ENCODE assay signal across 9 cellular contexts in genomic region chr3:108564564-108564963, GRCh38. TPM values are rescaled to one million over a fixed set of nuclear protein-coding genes. Genes with fewer than 3 reads are reported as not detected.
"Had no signal": no experiment of that assay in that cellular context is flagged by ENCODE, and none has a peak within 500 bp of the region (broad histone marks: within the 10 kb centered on the region; RNA-seq: fewer than 3 reads in every experiment).

No MANE protein-coding gene starts in this region.

- H3K27me3 Mint-ChIP-seq: stimulated activated memory B cell treated with anti-CD40 and anti-IgM and Interleukin-4, amounts not matched to agents 10 μg/mL and 1 μg/mL and 100 μg/mL, for 72 hours; type B pancreatic cell had no signal

- DNase-seq: activated CD4-positive, CD25-positive, alpha-beta regulatory T cell; activated effector memory CD4-positive, alpha-beta T cell treated with Interleukin-2 at 50 U/mL for 16 hours; amygdala; SK-N-SH had no signal

- H3K9me3 ChIP-seq: right atrium auricular region, SK-N-SH had no signal

- H3K27me3 ChIP-seq: right atrium auricular region had no signal

- H3K4me3 Mint-ChIP-seq: stimulated activated memory B cell treated with anti-CD40 and anti-IgM and Interleukin-4, amounts not matched to agents 10 μg/mL and 1 μg/mL and 100 μg/mL, for 72 hours; type B pancreatic cell had no signal

- H3K9me3 Mint-ChIP-seq: activated naive CD4-positive, alpha-beta T cell treated with anti-CD3 and anti-CD28 coated beads, Interleukin-2, amount 50 U/mL, for 72 hours; stimulated activated memory B cell treated with anti-CD40 and anti-IgM and Interleukin-4, amounts not matched to agents 10 μg/mL and 1 μg/mL and 100 μg/mL, for 72 hours; type B pancreatic cell had no signal

- H3K27ac Mint-ChIP-seq: activated naive CD4-positive, alpha-beta T cell treated with anti-CD3 and anti-CD28 coated beads, Interleukin-2, amount 50 U/mL, for 72 hours; stimulated activated memory B cell treated with anti-CD40 and anti-IgM and Interleukin-4, amounts not matched to agents 10 μg/mL and 1 μg/mL and 100 μg/mL, for 72 hours; type B pancreatic cell had no signal

- H3K27ac ChIP-seq: right atrium auricular region had no signal

- H3K36me3 ChIP-seq: right atrium auricular region had no signal

- H3K4me2 ChIP-seq: SK-N-SH had no signal

- H3K4me3 ChIP-seq: right atrium auricular region had no signal

- H3K9ac ChIP-seq: SK-N-SH had no signal

- H3K4me1 ChIP-seq: right atrium auricular region had no signal

RNA-seq across cellular contexts. Expression of gene MYH15, which starts 54.2 kb away (rescaled TPM):
- total RNA-seq: kidney epithelial cell had no signal
